ENCODE assay signal across 8 cellular contexts in the genomic region with DNA sequence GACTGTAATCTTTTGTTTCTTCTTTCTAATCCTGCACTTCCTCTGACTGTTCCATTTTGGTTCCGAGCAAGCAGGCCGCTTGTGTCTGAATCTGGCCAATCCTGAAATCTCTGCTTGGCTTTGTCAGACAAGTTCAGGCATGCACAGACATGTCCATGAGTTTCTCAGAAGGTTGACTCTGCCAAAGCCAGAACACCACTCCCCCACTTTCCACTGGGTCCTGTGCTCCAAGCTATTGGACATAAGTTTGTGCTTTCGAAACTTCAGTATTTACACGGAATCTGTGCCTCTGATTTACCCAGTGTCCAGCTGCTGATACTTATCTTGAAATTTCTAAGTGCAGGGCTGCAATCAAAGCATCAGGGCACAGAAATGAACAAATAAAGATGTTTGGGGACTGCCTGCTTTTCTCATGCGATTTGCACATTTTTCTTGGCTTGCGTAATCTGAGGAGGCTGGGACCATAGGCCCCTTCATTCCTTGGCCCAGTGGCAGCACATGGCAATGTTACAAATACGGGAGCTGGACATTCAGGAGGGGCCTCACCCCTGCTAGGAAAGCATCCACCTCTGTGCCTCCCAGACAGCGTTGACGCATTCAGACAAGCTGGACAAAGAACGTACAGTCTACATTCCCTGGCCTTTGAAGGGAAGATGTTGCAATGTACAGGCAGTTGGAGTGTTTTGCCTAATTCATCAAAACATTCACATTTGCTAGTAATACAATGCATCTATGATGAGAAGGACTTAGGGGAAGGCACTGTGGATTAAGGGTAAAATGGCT.
DNase-seq lines count a peak whose midpoint lies in the region; ATAC-seq and TF ChIP-seq lines count a peak whose summit lies in the region.

No MANE protein-coding gene starts in this region.

- no peak overlapping the region for H3K4me3 Mint-ChIP-seq in glutamatergic neuron (ENCODE audit: unreplicated experiment)

- H3K4me3 ChIP-seq in psoas muscle = no peak overlapping the region

- no peaks in the 10 kb centered on the region for H3K27me3 ChIP-seq in psoas muscle (ENCODE audit: insufficient read depth in 3 of 3, low read length in 2 of 3)

- H3K9me3 ChIP-seq in psoas muscle = no peaks in the 10 kb centered on the region

- H3K36me3 ChIP-seq in psoas muscle (ENCODE audit: insufficient read depth in 1 of 2, low read depth in 1 of 2) = no peaks in the 10 kb centered on the region

- intact Hi-C loops in psoas muscle (cut with DNase I) = no loop called here

- 28 to 39% (median 35%) methylated on average over 10 of the region's 10 CpGs for WGBS in psoas muscle, 3 donors

- peaks cover 7% of the 10 kb centered on the region for H3K4me1 Mint-ChIP-seq in glutamatergic neuron (ENCODE audit: low read depth, unreplicated experiment)

- TF ChIP-seq CTCF in glutamatergic neuron (IDR thresholded peaks at IDR 0.05; ENCODE audit: partially characterized antibody, unreplicated experiment) (no peak), psoas muscle (IDR thresholded peaks at IDR 0.05) (no peak)

- DNase-seq in G401 (ENCODE audit: low spot score) = peak; percentile 2
- peak; percentile 100 for DNase-seq in SK-MEL-5 (ENCODE audit: low read depth, low spot score)
- DNase-seq in glutamatergic neuron = peak; percentile 18
- peak; percentile 82 to 89 for DNase-seq in psoas muscle
- no peak for DNase-seq in NCI-H1092 treated with DMSO at 0.1 percent for 48 hours (lab: John Stamatoyannopoulos, UW)

- no peaks in the 10 kb centered on the region for H3K4me1 ChIP-seq in psoas muscle

- H3K36me3 Mint-ChIP-seq in glutamatergic neuron (ENCODE audit: unreplicated experiment) = no peaks in the 10 kb centered on the region

- in situ Hi-C loops in G401 (cut with HindIII; ENCODE audit: low sequenced_read_pairs) (no loop called here), SK-MEL-5 (cut with HindIII; ENCODE audit: low pct_unique_long_range_greater_than_20kb, low sequenced_read_pairs) (no loop called here)

- no peaks in the 10 kb centered on the region for H3K27me3 Mint-ChIP-seq in glutamatergic neuron (ENCODE audit: unreplicated experiment)

- ATAC-seq in psoas muscle (peak; percentile 61 to 87 (median 82)), GM18868 (IDR thresholded peaks at IDR 0.05; ENCODE audit: unreplicated experiment) (no peak), GM21529 (IDR thresholded peaks at IDR 0.05; ENCODE audit: unreplicated experiment) (no peak), HG02840 (IDR thresholded peaks at IDR 0.05; ENCODE audit: low FRiP score, unreplicated experiment) (no peak)

- H3K9me3 Mint-ChIP-seq in glutamatergic neuron (ENCODE audit: unreplicated experiment) = no peaks in the 10 kb centered on the region

- peak overlapping the region; percentile 54 for H3K27ac ChIP-seq in psoas muscle

- peak overlapping the region; percentile 69 for H3K27ac Mint-ChIP-seq in glutamatergic neuron (ENCODE audit: unreplicated experiment)

Comparison
In these comparisons a context has a peak if more than half of its experiments do, and no peak if none do; other contexts are left out.
1. ATAC-seq: peak in psoas muscle (4 of 4); none in GM18868 (single experiment), GM21529 (single experiment) and HG02840 (single experiment).